ENCODE assay signal across 6 cellular contexts in genomic region chr16:21379645-21380044, GRCh38.
ATAC-seq and TF ChIP-seq lines count a peak whose summit lies in the region.
"Not testable (repeated sequence)": the region's sequence is repeated elsewhere in the genome, so short reads cannot be mapped to it uniquely, and the experiment has no call there.

No MANE protein-coding gene starts in this region.

- H2AFZ ChIP-seq in SU-DHL-6 (ENCODE audit: low read depth, low read length, severe bottlenecking) = not testable (repeated sequence)

- TF ChIP-seq CTCF in SU-DHL-6 (IDR thresholded peaks at IDR 0.05; ENCODE audit: insufficient read depth, low read length, poor library complexity, severe bottlenecking) = not testable (repeated sequence)

- not testable (repeated sequence) for H3F3A ChIP-seq in SU-DHL-6 (ENCODE audit: insufficient read depth)

- H3K4me2 ChIP-seq in SU-DHL-6 (ENCODE audit: low read depth, low read length, poor library complexity, severe bottlenecking) = not testable (repeated sequence)

- H3K9me3 ChIP-seq in SU-DHL-6 (ENCODE audit: insufficient read depth, low read length) = not testable (repeated sequence)

- H3K36me3 ChIP-seq in SU-DHL-6 (ENCODE audit: low read length) = not testable (repeated sequence)

- not testable (repeated sequence) for H4K20me1 ChIP-seq in SU-DHL-6 (ENCODE audit: low read depth, low read length)

- peak overlapping the region; percentile 86; the same call in 1 of the 2 replicates for H3K27ac ChIP-seq in SU-DHL-6 (ENCODE audit: low read depth, low read length)

- H3K9ac ChIP-seq in SU-DHL-6 (ENCODE audit: low read length) = peak overlapping the region; percentile 70

- not testable (repeated sequence) for H3K79me2 ChIP-seq in SU-DHL-6 (ENCODE audit: insufficient read depth, low read length)

- H3K4me3 ChIP-seq in SU-DHL-6 (ENCODE audit: insufficient read depth, low read length, poor library complexity, severe bottlenecking) = not testable (repeated sequence)

- peak; percentile 59 for ATAC-seq in GM19043 (IDR thresholded peaks at IDR 0.05; ENCODE audit: low read depth, unreplicated experiment)
- peak; percentile 61 for ATAC-seq in GM21390 (IDR thresholded peaks at IDR 0.05; ENCODE audit: unreplicated experiment)
- peak; percentile 75 for ATAC-seq in HG02759 (IDR thresholded peaks at IDR 0.05; ENCODE audit: unreplicated experiment)
- ATAC-seq in HG03565 (IDR thresholded peaks at IDR 0.05; ENCODE audit: unreplicated experiment) = peak; percentile 54
- ATAC-seq in esophagus mucosa = peak; percentile 46

- H3K27me3 ChIP-seq in SU-DHL-6 (ENCODE audit: low read length) = not testable (repeated sequence)

- H3K9me2 ChIP-seq in SU-DHL-6 (replicated peaks; ENCODE audit: insufficient read depth, low read length) = not testable (repeated sequence)
